Comparison of ENCODE assay signal across 2 cellular contexts in genomic region chr16:24771779-24772157, GRCh38.
TF ChIP-seq lines count a peak whose summit lies in the region.

No MANE protein-coding gene starts in this region.

TF ChIP-seq in GM23338, 12 proteins besides CTCF, POLR2A, EP300 and RAD21:
- no peak for TF ChIP-seq ETS1 (IDR thresholded peaks at IDR 0.05)
- no peak for TF ChIP-seq POLR2AphosphoS5 (IDR thresholded peaks at IDR 0.05; ENCODE audit: low read depth)
- TF ChIP-seq ZNF114 (CRISPR knock-in tag; IDR thresholded peaks at IDR 0.05): no peak
- TF ChIP-seq STAT1 (IDR thresholded peaks at IDR 0.05; ENCODE audit: unreplicated experiment): no peak
TF ChIP-seq in GM23338: peak in this region for 0.

TF ChIP-seq in HepG2, 621 proteins besides CTCF, POLR2A, EP300 and RAD21 (continues in another document):
- TF ChIP-seq ZBTB7A (CRISPR knock-in tag; IDR thresholded peaks at IDR 0.05) (no peak), ATF6 (CRISPR knock-in tag; conservative IDR thresholded peaks at IDR 0.05) (no peak), ZNF564 (CRISPR knock-in tag; IDR thresholded peaks at IDR 0.05) (0 out of 2 replicates have a peak, but pooled peaks have one; percentile 28), ZNF558 (CRISPR knock-in tag; IDR thresholded peaks at IDR 0.05; ENCODE audit: borderline replicate concordance) (no peak), DMAP1 (CRISPR knock-in tag; IDR thresholded peaks at IDR 0.05) (no peak), MTA1 (CRISPR knock-in tag; IDR thresholded peaks at IDR 0.05; ENCODE audit: borderline replicate concordance) (no peak), NCOR1 (IDR thresholded peaks at IDR 0.05; ENCODE audit: borderline replicate concordance, low read length) (no peak), ZNF567 (CRISPR knock-in tag; IDR thresholded peaks at IDR 0.05; ENCODE audit: borderline replicate concordance) (no peak), CEBPB (IDR thresholded peaks at IDR 0.05; ENCODE audit: borderline replicate concordance, low read depth, low read length) (peak; percentile 91), ARNTL (CRISPR knock-in tag; IDR thresholded peaks at IDR 0.05) (no peak), NRL (CRISPR knock-in tag; IDR thresholded peaks at IDR 0.05; ENCODE audit: borderline replicate concordance) (no peak), ZFP37 (CRISPR knock-in tag; IDR thresholded peaks at IDR 0.05; ENCODE audit: borderline replicate concordance) (no peak), SYNCRIP (IDR thresholded peaks at IDR 0.05; ENCODE audit: insufficient read depth, low read depth, low read length) (no peak), REST (IDR thresholded peaks at IDR 0.05; ENCODE audit: borderline replicate concordance in 1 of 2, low read depth in 1 of 2, low read length in 2 of 2) (no peak), ZGPAT (CRISPR knock-in tag; IDR thresholded peaks at IDR 0.05) (0 out of 2 replicates have a peak, but pooled peaks have one; percentile 44), ZNF788 (CRISPR knock-in tag; IDR thresholded peaks at IDR 0.05; ENCODE audit: borderline replicate concordance) (no peak), EHMT2 (IDR thresholded peaks at IDR 0.05; ENCODE audit: borderline replicate concordance, low read depth, low read length) (no peak), HNRNPH1 (optimal IDR thresholded peaks at IDR 0.05; ENCODE audit: low read depth, low read length) (no peak), ZNF510 (CRISPR knock-in tag; IDR thresholded peaks at IDR 0.05; ENCODE audit: low read depth) (no peak), ZFP82 (CRISPR knock-in tag; IDR thresholded peaks at IDR 0.05; ENCODE audit: borderline replicate concordance) (no peak), MAX (IDR thresholded peaks at IDR 0.05) (no peak), CENPT (CRISPR knock-in tag; IDR thresholded peaks at IDR 0.05; ENCODE audit: low read depth) (no peak), SOX5 (CRISPR knock-in tag; IDR thresholded peaks at IDR 0.05; ENCODE audit: borderline replicate concordance) (0 out of 2 replicates have a peak, but pooled peaks have one; percentile 14), EEA1 (CRISPR knock-in tag; IDR thresholded peaks at IDR 0.05; ENCODE audit: borderline replicate concordance) (no peak), NFKBIZ (CRISPR knock-in tag; IDR thresholded peaks at IDR 0.05) (no peak), FOXA1 (IDR thresholded peaks at IDR 0.05) (no peak), FOXA1 (CRISPR knock-in tag; IDR thresholded peaks at IDR 0.05) (0 out of 2 replicates have a peak, but pooled peaks have one; percentile 10), ZNF383 (CRISPR knock-in tag; IDR thresholded peaks at IDR 0.05; ENCODE audit: borderline replicate concordance) (no peak), ZNF367 (CRISPR knock-in tag; IDR thresholded peaks at IDR 0.05; ENCODE audit: borderline replicate concordance) (no peak), RNF2 (conservative IDR thresholded peaks at IDR 0.05; ENCODE audit: low read depth) (no peak), HHEX (CRISPR knock-in tag; IDR thresholded peaks at IDR 0.05) (no peak), ZNF703 (CRISPR knock-in tag; IDR thresholded peaks at IDR 0.05; ENCODE audit: borderline replicate concordance) (no peak), ZNF800 (CRISPR knock-in tag; IDR thresholded peaks at IDR 0.05) (no peak), TBX3 (IDR thresholded peaks at IDR 0.05; ENCODE audit: borderline replicate concordance) (no peak), TFDP1 (CRISPR knock-in tag; IDR thresholded peaks at IDR 0.05; ENCODE audit: borderline replicate concordance) (no peak), CREB3 (CRISPR knock-in tag; IDR thresholded peaks at IDR 0.05) (no peak), PRDM15 (CRISPR knock-in tag; IDR thresholded peaks at IDR 0.05) (no peak), SOX13 (IDR thresholded peaks at IDR 0.05) (no peak), SOX13 (CRISPR knock-in tag; conservative IDR thresholded peaks at IDR 0.05 in 1 of 2, IDR thresholded peaks at IDR 0.05 in 1 of 2) (peak in 1 of 2 experiments; percentile 28; a peak in 1 of 4 replicates), ZZZ3 (CRISPR knock-in tag; IDR thresholded peaks at IDR 0.05; ENCODE audit: borderline replicate concordance) (no peak), NR2F1 (CRISPR knock-in tag; IDR thresholded peaks at IDR 0.05) (no peak), HOXA9 (CRISPR knock-in tag; IDR thresholded peaks at IDR 0.05; ENCODE audit: borderline replicate concordance) (no peak), U2AF2 (IDR thresholded peaks at IDR 0.05; ENCODE audit: low read depth, low read length) (no peak), ZNF234 (CRISPR knock-in tag; conservative IDR thresholded peaks at IDR 0.05) (no peak), TARDBP (CRISPR knock-in tag; IDR thresholded peaks at IDR 0.05) (no peak), ZFP41 (CRISPR knock-in tag; IDR thresholded peaks at IDR 0.05; ENCODE audit: borderline replicate concordance) (no peak), ARID2 (CRISPR knock-in tag; IDR thresholded peaks at IDR 0.05; ENCODE audit: borderline replicate concordance) (no peak), E2F1 (CRISPR knock-in tag; IDR thresholded peaks at IDR 0.05) (no peak), JDP2 (CRISPR knock-in tag; IDR thresholded peaks at IDR 0.05; ENCODE audit: borderline replicate concordance) (no peak)
